In the genomic region with DNA sequence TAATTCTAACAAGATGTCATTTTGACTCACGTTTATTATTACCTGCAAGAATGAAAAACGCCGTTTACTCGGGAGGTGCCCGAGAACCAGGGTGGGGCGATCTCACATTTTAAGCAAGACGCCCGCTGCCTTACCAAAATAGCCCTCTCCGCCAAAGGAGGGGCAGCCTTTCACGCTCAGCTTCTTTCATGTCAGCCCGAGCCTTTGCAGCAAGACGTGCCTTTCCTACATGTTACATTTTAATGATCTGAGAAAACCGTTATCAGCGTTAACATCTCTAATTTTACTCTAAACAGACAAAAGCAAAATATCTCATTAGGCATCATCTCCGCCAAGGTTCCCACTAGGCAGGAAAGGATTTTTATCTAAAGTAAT, we compare ENCODE assay signal across 8 cellular contexts. TPM values are rescaled to one million over a fixed set of nuclear protein-coding genes. Genes with fewer than 3 reads are reported as not detected.
DNase-seq lines count a peak whose midpoint lies in the region; ATAC-seq and TF ChIP-seq lines count a peak whose summit lies in the region.

No MANE protein-coding gene starts in this region.

- POLR2A ChIA-PET in HEK293T (lab: Yijun Ruan, JAX), result no interaction called here

- peak overlapping the region; percentile 86 for H3K27ac ChIP-seq in effector memory CD4-positive, alpha-beta T cell (ENCODE audit: insufficient read depth, low read length, poor library complexity, severe bottlenecking)
- H3K27ac ChIP-seq in rectal smooth muscle tissue (ENCODE audit: low read depth, low read length), result no peak overlapping the region

- DNase-seq in HEK293T (ENCODE audit: extremely low spot score) (peak; percentile 29), mesenteric fat pad (ENCODE audit: low spot score) (no peak), DMS114 treated with DMSO at 0.1 percent for 48 hours (lab: John Stamatoyannopoulos, UW; ENCODE audit: unreplicated experiment) (no peak)
- peak; percentile 46 for DNase-seq in activated CD4-positive, alpha-beta T cell treated with anti-CD3 and anti-CD28 coated beads for 1 hour
- DNase-seq in effector memory CD4-positive, alpha-beta T cell, result peak in 2 of 3 donors; percentile 12 to 27

- H3K36me3 ChIP-seq in effector memory CD4-positive, alpha-beta T cell (ENCODE audit: control insufficient read depth, insufficient read depth, low read length), result no peaks in the 10 kb centered on the region
- no peaks in the 10 kb centered on the region for H3K36me3 ChIP-seq in rectal smooth muscle tissue (ENCODE audit: control insufficient read depth, insufficient read depth, low read length)

- peaks cover 13% of the 10 kb centered on the region for H3K4me1 ChIP-seq in effector memory CD4-positive, alpha-beta T cell (ENCODE audit: control insufficient read depth, insufficient read depth, low read length, poor library complexity, severe bottlenecking)
- H3K4me1 ChIP-seq in rectal smooth muscle tissue (ENCODE audit: control insufficient read depth, insufficient read depth, low read length), result peaks cover 2% of the 10 kb centered on the region

- CTCF ChIA-PET in HEK293T (lab: Yijun Ruan, JAX), result interaction anchor here (0.6 kb wide), 1 partner anchor 49 kb away, joined by 3 read pairs; no protein-coding TSS in a partner anchor

- TF ChIP-seq POLR2A in GM18505 (IDR thresholded peaks at IDR 0.05; ENCODE audit: borderline replicate concordance, extremely low read depth, insufficient read depth, insufficient read length), result no peak

- H3K9me3 ChIP-seq in effector memory CD4-positive, alpha-beta T cell (ENCODE audit: control insufficient read depth, low read length), result no peaks in the 10 kb centered on the region

- peak overlapping the region; percentile 74 for H3K4me3 ChIP-seq in effector memory CD4-positive, alpha-beta T cell (ENCODE audit: insufficient read depth, low read depth, low read length, poor library complexity, severe bottlenecking)
- peak overlapping the region; percentile 64 for H3K4me3 ChIP-seq in rectal smooth muscle tissue (ENCODE audit: low read length)

- no peak overlapping the region for H3K9ac ChIP-seq in rectal smooth muscle tissue (ENCODE audit: low read length)

- H3K27me3 ChIP-seq in effector memory CD4-positive, alpha-beta T cell (replicated peaks; ENCODE audit: control insufficient read depth, insufficient read depth, low read length, poor library complexity, severe bottlenecking), result no peaks in the 10 kb centered on the region
- H3K27me3 ChIP-seq in rectal smooth muscle tissue (ENCODE audit: control insufficient read depth, insufficient read depth, low read length), result no peaks in the 10 kb centered on the region

- ATAC-seq in GM18505 (IDR thresholded peaks at IDR 0.05; ENCODE audit: unreplicated experiment) (no peak), GM21737 (IDR thresholded peaks at IDR 0.05; ENCODE audit: unreplicated experiment) (no peak)

TF ChIP-seq in HEK293T, 16 proteins besides CTCF, POLR2A, EP300 and RAD21:
- TF ChIP-seq ELF4 (IDR thresholded peaks at IDR 0.05) (no peak), CTBP1 (IDR thresholded peaks at IDR 0.05; ENCODE audit: borderline replicate concordance) (no peak), FOXA1 (IDR thresholded peaks at IDR 0.05) (no peak), LEF1 (IDR thresholded peaks at IDR 0.05; ENCODE audit: borderline replicate concordance) (no peak), SP1 (IDR thresholded peaks at IDR 0.05) (no peak), FOXM1 (IDR thresholded peaks at IDR 0.05; ENCODE audit: borderline replicate concordance) (no peak), NFRKB (IDR thresholded peaks at IDR 0.05) (no peak), TARDBP (IDR thresholded peaks at IDR 0.05) (no peak), ZNF384 (IDR thresholded peaks at IDR 0.05) (no peak), L3MBTL2 (conservative IDR thresholded peaks at IDR 0.05) (no peak), BHLHE40 (IDR thresholded peaks at IDR 0.05; ENCODE audit: borderline replicate concordance) (no peak), ARNT (IDR thresholded peaks at IDR 0.05) (no peak), HDGF (IDR thresholded peaks at IDR 0.05; ENCODE audit: borderline replicate concordance) (no peak)

RNA-seq across cellular contexts. Expression of a gene that starts 2.0 kb away (rescaled TPM):
- 2.0 TPM for total RNA-seq in mesenteric fat pad

Comparison
In these comparisons a context has a peak if more than half of its experiments do, and no peak if none do; other contexts are left out.
1. DNase-seq: peak in HEK293T (single experiment), activated CD4-positive, alpha-beta T cell treated with anti-CD3 and anti-CD28 coated beads for 1 hour (single experiment) and effector memory CD4-positive, alpha-beta T cell (2 of 3); none in mesenteric fat pad (single experiment) and DMS114 treated with DMSO at 0.1 percent for 48 hours (single experiment).